1 cellular context compared by ENCODE assay signal in genomic region chr19:6068711-6069110, GRCh38.
TF ChIP-seq lines count a peak whose summit lies in the region.

No MANE protein-coding gene starts in this region.

TF ChIP-seq in endothelial cell of umbilical vein, 7 proteins besides CTCF, POLR2A, EP300 and RAD21:
- no peak for TF ChIP-seq JUN (IDR thresholded peaks at IDR 0.05; ENCODE audit: borderline replicate concordance, insufficient read depth, insufficient read length, low read depth)
- no peak for TF ChIP-seq EZH2 (IDR thresholded peaks at IDR 0.05; ENCODE audit: borderline replicate concordance, low read depth, low read length, severe bottlenecking)
- TF ChIP-seq POLR2AphosphoS5 (IDR thresholded peaks at IDR 0.05; ENCODE audit: insufficient read depth, low read depth, low read length): no peak
- no peak for TF ChIP-seq FOS (IDR thresholded peaks at IDR 0.05; ENCODE audit: borderline replicate concordance, insufficient read depth, low read length)
- no peak for TF ChIP-seq GATA2 (IDR thresholded peaks at IDR 0.05; ENCODE audit: insufficient read depth, insufficient read length, low read depth, low read length)
- TF ChIP-seq MYC (IDR thresholded peaks at IDR 0.05; ENCODE audit: low read depth, low read length): no peak
- no peak for TF ChIP-seq MAX (IDR thresholded peaks at IDR 0.05; ENCODE audit: insufficient read depth, insufficient read length)
